In genomic region chr6:16999486-17000436, GRCh38 we compare ENCODE assay signal across 16 cellular contexts.
A peak's percentile ranks its signal among the peaks of the same experiment; 100 is the strongest.
DNase-seq lines count a peak whose midpoint lies in the region; ATAC-seq and TF ChIP-seq lines count a peak whose summit lies in the region.
"Had no signal": no experiment of that assay in that cellular context is flagged by ENCODE, and none has a peak within 500 bp of the region (broad histone marks: within the 10 kb centered on the region; RNA-seq: fewer than 3 reads in every experiment).

No MANE protein-coding gene starts in this region.

- DNase-seq in COLO829 (ENCODE audit: low spot score) (peak; percentile 67), NCI-H69 (lab: John Stamatoyannopoulos, UW) (peak; percentile 8), myocyte (ENCODE audit: low read depth) (peak; percentile 40), glutamatergic neuron (no peak), DMS79 (lab: John Stamatoyannopoulos, UW) (no peak)
- no peak for DNase-seq in effector memory CD8-positive, alpha-beta T cell
- no peak for DNase-seq in CD8-positive, alpha-beta T cell
- DNase-seq: activated CD4-positive, alpha-beta T cell treated with anti-CD3 and anti-CD28 coated beads for 1 hour; CD4-positive, alpha-beta T cell; NCI-H1048; NCI-H748 treated with DMSO at 0.1 percent for 48 hours; nucleus accumbens; stimulated activated CD4-positive, alpha-beta T cell treated with anti-CD3 and anti-CD28 coated beads, Interleukin-2, amount 100 ng/mL, for 24 hours had no signal

- ATAC-seq in esophagus mucosa: peak; percentile 65
- no peak for ATAC-seq in effector memory CD8-positive, alpha-beta T cell (replicated peaks)
- ATAC-seq in CD8-positive, alpha-beta T cell: no peak
- ATAC-seq: stimulated activated memory B cell treated with anti-CD40 and anti-IgM and Interleukin-4, amounts not matched to agents 10 μg/mL and 1 μg/mL and 100 μg/mL, for 72 hours had no signal

- no peak overlapping the region for H3K27ac Mint-ChIP-seq in effector memory CD8-positive, alpha-beta T cell
- no peak overlapping the region for H3K27ac Mint-ChIP-seq in glutamatergic neuron (ENCODE audit: unreplicated experiment)
- no peak overlapping the region for H3K27ac Mint-ChIP-seq in CD8-positive, alpha-beta T cell
- H3K27ac Mint-ChIP-seq: CD4-positive, alpha-beta T cell; stimulated activated memory B cell treated with anti-CD40 and anti-IgM and Interleukin-4, amounts not matched to agents 10 μg/mL and 1 μg/mL and 100 μg/mL, for 72 hours had no signal

- CTCF ChIA-PET in CD8-positive, alpha-beta T cell (lab: Charles Lee): no interaction called here

- H3K27me3 Mint-ChIP-seq in effector memory CD8-positive, alpha-beta T cell: peaks cover 59 to 68% of the 10 kb centered on the region in 2 donors
- no peaks in the 10 kb centered on the region for H3K27me3 Mint-ChIP-seq in glutamatergic neuron (ENCODE audit: unreplicated experiment)
- peaks cover 38% of the 10 kb centered on the region for H3K27me3 Mint-ChIP-seq in CD8-positive, alpha-beta T cell (ENCODE audit: low read depth)

- H3K9me3 ChIP-seq in CD8-positive, alpha-beta T cell (ENCODE audit: low read length): no peaks in the 10 kb centered on the region

- no peaks in the 10 kb centered on the region for H3K4me1 ChIP-seq in CD8-positive, alpha-beta T cell (ENCODE audit: insufficient read depth, low read length)

- no peak overlapping the region for H3K4me3 ChIP-seq in CD8-positive, alpha-beta T cell (ENCODE audit: low read depth, low read length)

- no peak overlapping the region for H3K27ac ChIP-seq in CD8-positive, alpha-beta T cell (ENCODE audit: low read depth, low read length)

- H3K9me3 Mint-ChIP-seq in effector memory CD8-positive, alpha-beta T cell: no peaks in the 10 kb centered on the region
- H3K9me3 Mint-ChIP-seq in glutamatergic neuron (ENCODE audit: unreplicated experiment): no peaks in the 10 kb centered on the region
- no peaks in the 10 kb centered on the region for H3K9me3 Mint-ChIP-seq in CD8-positive, alpha-beta T cell
- H3K9me3 Mint-ChIP-seq: CD4-positive, alpha-beta T cell; central memory CD8-positive, alpha-beta T cell had no signal

- no peak overlapping the region for H3K4me3 Mint-ChIP-seq in effector memory CD8-positive, alpha-beta T cell
- H3K4me3 Mint-ChIP-seq in glutamatergic neuron (ENCODE audit: unreplicated experiment): no peak overlapping the region
- no peak overlapping the region for H3K4me3 Mint-ChIP-seq in CD8-positive, alpha-beta T cell
- H3K4me3 Mint-ChIP-seq: CD4-positive, alpha-beta T cell; central memory CD8-positive, alpha-beta T cell; stimulated activated memory B cell treated with anti-CD40 and anti-IgM and Interleukin-4, amounts not matched to agents 10 μg/mL and 1 μg/mL and 100 μg/mL, for 72 hours had no signal

- TF ChIP-seq CTCF in glutamatergic neuron (IDR thresholded peaks at IDR 0.05; ENCODE audit: partially characterized antibody, unreplicated experiment): no peak
- no peak for TF ChIP-seq CTCF in CD8-positive, alpha-beta T cell (IDR thresholded peaks at IDR 0.05)

- POLR2A ChIA-PET in CD8-positive, alpha-beta T cell (lab: Charles Lee): no interaction called here

- no peaks in the 10 kb centered on the region for H3K36me3 ChIP-seq in CD8-positive, alpha-beta T cell (ENCODE audit: insufficient read depth, low read length)

- no peaks in the 10 kb centered on the region for H3K36me3 Mint-ChIP-seq in effector memory CD8-positive, alpha-beta T cell (ENCODE audit: insufficient read depth)
- no peaks in the 10 kb centered on the region for H3K36me3 Mint-ChIP-seq in glutamatergic neuron (ENCODE audit: unreplicated experiment)
- no peaks in the 10 kb centered on the region for H3K36me3 Mint-ChIP-seq in CD8-positive, alpha-beta T cell
- H3K36me3 Mint-ChIP-seq: stimulated activated memory B cell treated with anti-CD40 and anti-IgM and Interleukin-4, amounts not matched to agents 10 μg/mL and 1 μg/mL and 100 μg/mL, for 72 hours had no signal

- intact Hi-C loops in CD8-positive, alpha-beta T cell (cut with DNase I, micrococcal nuclease): no loop called here

- H3K27me3 ChIP-seq in CD8-positive, alpha-beta T cell (ENCODE audit: insufficient read depth, low read length): no peaks in the 10 kb centered on the region

- no peaks in the 10 kb centered on the region for H3K4me1 Mint-ChIP-seq in effector memory CD8-positive, alpha-beta T cell (ENCODE audit: low read depth in 2 of 2)
- H3K4me1 Mint-ChIP-seq in glutamatergic neuron (ENCODE audit: low read depth, unreplicated experiment): no peaks in the 10 kb centered on the region
- no peaks in the 10 kb centered on the region for H3K4me1 Mint-ChIP-seq in CD8-positive, alpha-beta T cell (ENCODE audit: low read depth)
- H3K4me1 Mint-ChIP-seq: central memory CD8-positive, alpha-beta T cell; stimulated activated memory B cell treated with anti-CD40 and anti-IgM and Interleukin-4, amounts not matched to agents 10 μg/mL and 1 μg/mL and 100 μg/mL, for 72 hours had no signal

Comparison
In these comparisons a context has a peak if more than half of its experiments do, and no peak if none do; other contexts are left out.
1. DNase-seq: peak in COLO829 (single experiment), NCI-H69 (single experiment) and myocyte (single experiment); none in effector memory CD8-positive, alpha-beta T cell (0 of 3), glutamatergic neuron (single experiment), CD8-positive, alpha-beta T cell (0 of 7) and DMS79 (single experiment).